In genomic region chr11:104623518-104623917, GRCh38 we compare ENCODE assay signal across 12 cellular contexts.
DNase-seq lines count a peak whose midpoint lies in the region; ATAC-seq and TF ChIP-seq lines count a peak whose summit lies in the region.
"Had no signal": no experiment of that assay in that cellular context is flagged by ENCODE, and none has a peak within 500 bp of the region (broad histone marks: within the 10 kb centered on the region; RNA-seq: fewer than 3 reads in every experiment).

No MANE protein-coding gene starts in this region.

- H3K27me3 ChIP-seq in adipocyte (replicated peaks; ENCODE audit: control insufficient read depth, insufficient read depth, low read length) (no peaks in the 10 kb centered on the region), foreskin keratinocyte (no peaks in the 10 kb centered on the region), colonic mucosa (no peaks in the 10 kb centered on the region)

- peaks cover 22% of the 10 kb centered on the region for H3K4me1 ChIP-seq in adipocyte (ENCODE audit: control insufficient read depth, insufficient read depth, low read length)
- H3K4me1 ChIP-seq in foreskin keratinocyte = no peaks in the 10 kb centered on the region
- H3K4me1 ChIP-seq in colonic mucosa = no peaks in the 10 kb centered on the region
- H3K4me1 ChIP-seq: parathyroid adenoma had no signal

- TF ChIP-seq CTCF in foreskin keratinocyte (conservative IDR thresholded peaks at IDR 0.05) = no peak
- no peak for TF ChIP-seq CTCF in colonic mucosa (IDR thresholded peaks at IDR 0.05)
- no peak for TF ChIP-seq CTCF in GM13977 (IDR thresholded peaks at IDR 0.05; ENCODE audit: extremely low read depth, insufficient read depth, missing control alignments)

- in situ Hi-C loops in GM13977 (cut with MboI; ENCODE audit: low pct_unique_long_range_greater_than_20kb, low sequenced_read_pairs, unreplicated experiment) = no loop called here

- H3K36me3 ChIP-seq in adipocyte (ENCODE audit: control insufficient read depth, insufficient read depth, low read length, severe bottlenecking) = no peaks in the 10 kb centered on the region
- no peaks in the 10 kb centered on the region for H3K36me3 ChIP-seq in colonic mucosa

- ATAC-seq in foreskin keratinocyte (peak; percentile 84), GM18511 (IDR thresholded peaks at IDR 0.05; ENCODE audit: unreplicated experiment) (no peak)

- H3K4me3 ChIP-seq in adipocyte (ENCODE audit: low read length) (no peak overlapping the region), colonic mucosa (no peak overlapping the region)

- H3K9ac ChIP-seq in adipocyte (ENCODE audit: low read length) (no peak overlapping the region), colonic mucosa (ENCODE audit: low read depth in 2 of 2, low read length in 2 of 2) (no peak overlapping the region)
- H3K9ac ChIP-seq: parathyroid adenoma had no signal

- intact Hi-C loops in colonic mucosa (cut with DNase I) = no loop called here

- H3K9me3 ChIP-seq in adipocyte (ENCODE audit: control insufficient read depth, low read length) (no peaks in the 10 kb centered on the region), colonic mucosa (no peaks in the 10 kb centered on the region)

- H3K27ac ChIP-seq in foreskin keratinocyte = no peak overlapping the region
- H3K27ac ChIP-seq in colonic mucosa = no peak overlapping the region
- H3K27ac ChIP-seq: parathyroid adenoma had no signal

- peak; percentile 46 for DNase-seq in A172 (ENCODE audit: low spot score)
- peak; percentile 59 for DNase-seq in HT1080 (ENCODE audit: low read depth)
- DNase-seq in adipocyte (ENCODE audit: low read depth) = peak; percentile 49
- peak; percentile 43 to 71 for DNase-seq in foreskin keratinocyte
- no peak for DNase-seq in DMS114 treated with DMSO at 0.1 percent for 48 hours (lab: John Stamatoyannopoulos, UW; ENCODE audit: unreplicated experiment)
- DNase-seq in colonic mucosa = no peak
- DNase-seq in GM13977 (ENCODE audit: low spot score) = no peak
- DNase-seq: activated CD4-positive, alpha-beta T cell treated with anti-CD3 and anti-CD28 coated beads for 1 hour; central memory CD4-positive, alpha-beta T cell; NCI-H2107 had no signal

Comparison
In these comparisons a context has a peak if more than half of its experiments do, and no peak if none do; other contexts are left out.
1. DNase-seq: peak in A172 (single experiment), HT1080 (single experiment), adipocyte (single experiment) and foreskin keratinocyte (2 of 2); none in DMS114 treated with DMSO at 0.1 percent for 48 hours (single experiment), colonic mucosa (single experiment) and GM13977 (single experiment).